20 cellular contexts compared by ENCODE assay signal in the genomic region with DNA sequence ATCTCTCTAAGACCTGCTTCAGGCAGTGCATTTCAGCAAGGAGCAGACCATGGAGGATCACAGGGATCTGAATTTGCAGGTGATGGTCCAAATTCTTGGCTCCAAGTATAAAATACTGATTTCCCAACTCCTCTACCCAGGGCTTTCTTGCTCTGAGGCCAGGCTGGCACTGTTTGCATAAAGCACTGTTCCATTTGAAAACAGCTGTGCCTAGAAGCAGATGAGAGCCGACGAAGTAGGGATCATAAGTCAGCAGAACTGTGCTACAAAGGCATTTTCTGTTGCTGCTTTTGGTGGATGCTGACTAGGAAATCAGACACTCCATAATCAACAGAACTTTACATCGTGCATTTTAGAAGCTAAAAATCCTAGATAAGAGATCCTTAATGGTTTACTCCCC.
"Had no signal": no experiment of that assay in that cellular context is flagged by ENCODE, and none has a peak within 500 bp of the region (broad histone marks: within the 10 kb centered on the region; RNA-seq: fewer than 3 reads in every experiment).

No MANE protein-coding gene starts in this region.

- H3K4me1 ChIP-seq: ascending aorta, body of pancreas had no signal

- H3K27ac ChIP-seq: ascending aorta, body of pancreas, KMS-11, PC-9 had no signal

- H3K9ac ChIP-seq: KMS-11 had no signal

- H2AFZ ChIP-seq: PC-9 had no signal

- H3K27me3 Mint-ChIP-seq: activated CD4-positive, alpha-beta T cell treated with anti-CD3 and anti-CD28 coated beads, Interleukin-2, amount 10 ng/mL, durations not matched to agents 24 days and 14 days; activated CD8-positive, alpha-beta memory T cell treated with anti-CD3 and anti-CD28 coated beads, Interleukin-2, amount 10 ng/mL, durations not matched to agents 7 days and 5 days; activated T-cell treated with anti-CD3 and anti-CD28 coated beads, Interleukin-2, amount 50 U/mL, for 24 hours had no signal

- H3K36me3 Mint-ChIP-seq: activated CD8-positive, alpha-beta memory T cell treated with anti-CD3 and anti-CD28 coated beads, Interleukin-2, amount 10 ng/mL, durations not matched to agents 7 days and 5 days; activated naive CD4-positive, alpha-beta T cell treated with anti-CD3 and anti-CD28 coated beads, Interleukin-2, amount 50 U/mL, for 24 hours; WTC11 had no signal

- H3K4me1 Mint-ChIP-seq: activated CD4-positive, alpha-beta T cell treated with anti-CD3 and anti-CD28 coated beads, Interleukin-2, amount 10 ng/mL, durations not matched to agents 24 days and 14 days; activated CD8-positive, alpha-beta memory T cell treated with anti-CD3 and anti-CD28 coated beads, Interleukin-2, amount 10 ng/mL, durations not matched to agents 7 days and 5 days; activated naive CD4-positive, alpha-beta T cell treated with anti-CD3 and anti-CD28 coated beads, Interleukin-2, amount 50 U/mL, for 24 hours; WTC11 had no signal

- DNase-seq: activated CD4-positive, alpha-beta T cell treated with anti-CD3 and anti-CD28 coated beads, Interleukin-2, amount 10 ng/mL, durations not matched to agents 24 days and 14 days; activated CD4-positive, alpha-beta T cell treated with anti-CD3 and anti-CD28 coated beads, Interleukin-2, amount 50 U/mL, for 48 hours; activated CD4-positive, CD25-positive, alpha-beta regulatory T cell treated with anti-CD3 and anti-CD28 coated beads, Interleukin-2, amount 50 U/mL, for 72 hours; activated CD8-positive, alpha-beta memory T cell treated with anti-CD3 and anti-CD28 coated beads, Interleukin-2, amount 10 ng/mL, durations not matched to agents 7 days and 5 days; activated effector memory CD4-positive, alpha-beta T cell treated with Interleukin-2 at 50 U/mL for 16 hours; activated naive CD4-positive, alpha-beta T cell; activated T-cell treated with anti-CD3 and anti-CD28 coated beads, Interleukin-2, amount 50 U/mL, for 24 hours; amniotic stem cell; NCI-H1092; NCI-H1417; NCI-H2029 treated with DMSO at 0.1 percent for 48 hours; PC-9; SHP77 treated with DMSO at 0.1 percent for 48 hours had no signal

- H3K36me3 ChIP-seq: ascending aorta had no signal

- H3K27me3 ChIP-seq: ascending aorta, body of pancreas had no signal

- H3K4me2 ChIP-seq: KMS-11, PC-9 had no signal

- H3K4me3 ChIP-seq: ascending aorta, body of pancreas, PC-9 had no signal

- ATAC-seq: activated CD8-positive, alpha-beta memory T cell treated with anti-CD3 and anti-CD28 coated beads, Interleukin-2, amount 10 ng/mL, durations not matched to agents 7 days and 5 days; body of pancreas; WTC11 had no signal

- H3K4me3 Mint-ChIP-seq: activated CD4-positive, alpha-beta T cell treated with anti-CD3 and anti-CD28 coated beads, Interleukin-2, amount 10 ng/mL, durations not matched to agents 24 days and 14 days; activated CD8-positive, alpha-beta memory T cell treated with anti-CD3 and anti-CD28 coated beads, Interleukin-2, amount 10 ng/mL, durations not matched to agents 7 days and 5 days; activated naive CD4-positive, alpha-beta T cell treated with anti-CD3 and anti-CD28 coated beads, Interleukin-2, amount 50 U/mL, for 24 hours; activated T-cell treated with anti-CD3 and anti-CD28 coated beads, Interleukin-2, amount 50 U/mL, for 24 hours; activated T-helper 1 cell treated with anti-CD3 and anti-CD28 coated beads, Interleukin-12 subunit alpha, Interleukin-12 subunit beta, Interleukin-2, Interleukin-4 antibody, amounts not matched to agents 30 ng/mL and 10 ng/mL and 1 ng/mL, durations not matched to agents 14 hours and 24 hours and 36 hours; T-helper 1 cell treated with Interleukin-12 subunit alpha and Interleukin-12 subunit beta and Interleukin-4 antibody, amounts not matched to agents 30 μg/mL and 1 μg/mL, for 36 hours; WTC11 had no signal

- H3K27ac Mint-ChIP-seq: activated CD4-positive, alpha-beta T cell treated with anti-CD3 and anti-CD28 coated beads, Interleukin-2, amount 10 ng/mL, durations not matched to agents 24 days and 14 days; activated CD8-positive, alpha-beta memory T cell treated with anti-CD3 and anti-CD28 coated beads, Interleukin-2, amount 10 ng/mL, durations not matched to agents 7 days and 5 days; activated naive CD4-positive, alpha-beta T cell treated with anti-CD3 and anti-CD28 coated beads, Interleukin-2, amount 50 U/mL, for 24 hours; activated T-cell treated with anti-CD3 and anti-CD28 coated beads, Interleukin-2, amount 50 U/mL, for 24 hours; activated T-helper 1 cell treated with anti-CD3 and anti-CD28 coated beads, Interleukin-12 subunit alpha, Interleukin-12 subunit beta, Interleukin-2, Interleukin-4 antibody, amounts not matched to agents 30 ng/mL and 10 ng/mL and 1 ng/mL, durations not matched to agents 14 hours and 24 hours and 36 hours; T-helper 1 cell treated with Interleukin-12 subunit alpha and Interleukin-12 subunit beta and Interleukin-4 antibody, amounts not matched to agents 30 μg/mL and 1 μg/mL, for 36 hours; WTC11 had no signal

- H3K9me3 ChIP-seq: ascending aorta had no signal

- H3K9me3 Mint-ChIP-seq: activated CD4-positive, alpha-beta T cell treated with anti-CD3 and anti-CD28 coated beads, Interleukin-2, amount 10 ng/mL, durations not matched to agents 24 days and 14 days; activated naive CD4-positive, alpha-beta T cell treated with anti-CD3 and anti-CD28 coated beads, Interleukin-2, amount 50 U/mL, for 24 hours; activated T-cell treated with anti-CD3 and anti-CD28 coated beads, Interleukin-2, amount 50 U/mL, for 24 hours; activated T-helper 1 cell treated with anti-CD3 and anti-CD28 coated beads, Interleukin-12 subunit alpha, Interleukin-12 subunit beta, Interleukin-2, Interleukin-4 antibody, amounts not matched to agents 30 ng/mL and 10 ng/mL and 1 ng/mL, durations not matched to agents 14 hours and 24 hours and 36 hours; T-helper 1 cell treated with Interleukin-12 subunit alpha and Interleukin-12 subunit beta and Interleukin-4 antibody, amounts not matched to agents 30 μg/mL and 1 μg/mL, for 36 hours had no signal
